In genomic region chrX:292900-293897, GRCh38 we compare ENCODE assay signal across 23 cellular contexts. TPM values are rescaled to one million over a fixed set of nuclear protein-coding genes. Genes with fewer than 3 reads are reported as not detected.
A peak's percentile ranks its signal among the peaks of the same experiment; 100 is the strongest.
DNase-seq lines count a peak whose midpoint lies in the region; ATAC-seq and TF ChIP-seq lines count a peak whose summit lies in the region.
"Had no signal": no experiment of that assay in that cellular context is flagged by ENCODE, and none has a peak within 500 bp of the region (broad histone marks: within the 10 kb centered on the region; RNA-seq: fewer than 3 reads in every experiment).

No MANE protein-coding gene starts in this region.

- RAD21 ChIA-PET in HCT116 (lab: Charles Lee; ENCODE audit: low non-redundant PET in 1 of 2, low total read pairs in 2 of 2, uncharacterized antibody in 2 of 2, unreplicated experiment in 2 of 2): no interaction called here

- peaks cover 56% of the 10 kb centered on the region for H3K36me3 Mint-ChIP-seq in activated CD4-positive, alpha-beta T cell treated with anti-CD3 and anti-CD28 coated beads for 36 hours (ENCODE audit: low read depth)
- H3K36me3 Mint-ChIP-seq: natural killer cell had no signal

- H2AFZ ChIP-seq in HCT116 (ENCODE audit: low read depth, low read length, poor library complexity, severe bottlenecking): no peak overlapping the region

- CTCF ChIA-PET in activated CD4-positive, alpha-beta T cell treated with anti-CD3 and anti-CD28 coated beads for 36 hours (lab: Charles Lee): no interaction called here
- CTCF ChIA-PET in HCT116 (lab: Charles Lee): no interaction called here

- peak; percentile 4 for DNase-seq in activated CD4-positive, alpha-beta T cell treated with anti-CD3 and anti-CD28 coated beads for 36 hours
- no peak for DNase-seq in activated CD4-positive, alpha-beta T cell treated with anti-CD3 and anti-CD28 coated beads, Interleukin-2, amount 50 U/mL, for 1 hour
- DNase-seq in HCT116 (ENCODE audit: low read depth, low spot score) (no peak), epidermal melanocyte (ENCODE audit: insufficient read length, low spot score) (peak; percentile 13), sciatic nerve (ENCODE audit: low spot score) (peak; percentile 49), KBM-7 (no peak), SW480 (ENCODE audit: low spot score) (no peak)
- DNase-seq: activated naive CD8-positive, alpha-beta T cell treated with anti-CD3 and anti-CD28 coated beads for 36 hours; central memory CD4-positive, alpha-beta T cell; HFFc6; MG63; midbrain; natural killer cell; NCI-H1417; NCI-H2081 treated with DMSO at 0.1 percent for 48 hours; NCI-H774; stimulated activated CD4-positive, alpha-beta T cell treated with anti-CD3 and anti-CD28 coated beads, Interleukin-4, amount 100 ng/mL, for 4 hours; stimulated activated naive CD4-positive, alpha-beta T cell treated with Interleukin-2 at 50 U/mL for 16 hours; T1000 had no signal

- no peak for TF ChIP-seq CTCF in HCT116 (IDR thresholded peaks at IDR 0.05 in 2 of 3, conservative IDR thresholded peaks at IDR 0.05 in 1 of 3; ENCODE audit: borderline replicate concordance in 1 of 3, insufficient read depth in 1 of 3, low read depth in 2 of 3, low read length in 2 of 3)

- no peak for ATAC-seq in activated CD4-positive, alpha-beta T cell treated with anti-CD3 and anti-CD28 coated beads for 36 hours
- ATAC-seq in HCT116: no peak
- no peak for ATAC-seq in sciatic nerve
- ATAC-seq in HG03457 (IDR thresholded peaks at IDR 0.05; ENCODE audit: unreplicated experiment): no peak
- ATAC-seq: left cardiac atrium, natural killer cell had no signal

- no peaks in the 10 kb centered on the region for H3K9me3 Mint-ChIP-seq in activated CD4-positive, alpha-beta T cell treated with anti-CD3 and anti-CD28 coated beads for 36 hours (ENCODE audit: low read depth)
- H3K9me3 Mint-ChIP-seq: activated naive CD8-positive, alpha-beta T cell treated with anti-CD3 and anti-CD28 coated beads for 36 hours; HFFc6; natural killer cell had no signal

- H3K4me3 Mint-ChIP-seq in activated CD4-positive, alpha-beta T cell treated with anti-CD3 and anti-CD28 coated beads for 36 hours: no peak overlapping the region
- H3K4me3 Mint-ChIP-seq: activated naive CD8-positive, alpha-beta T cell treated with anti-CD3 and anti-CD28 coated beads for 36 hours; HFFc6; natural killer cell had no signal

- no peak overlapping the region for H3K4me3 ChIP-seq in HCT116 (replicated peaks in 1 of 2; ENCODE audit: low read depth in 1 of 2, low read length in 2 of 2)
- H3K4me3 ChIP-seq: MG63, tibial artery had no signal

- TSS peak; percentile 48 for BruUV-seq in HCT116 (replicated peaks; lab: Mats Ljungman, UMichigan)

- H3K9me2 ChIP-seq in HCT116 (ENCODE audit: insufficient read depth): no peaks in the 10 kb centered on the region

- no peak overlapping the region for H3K9ac ChIP-seq in HCT116 (ENCODE audit: low read length)

- H3K4me2 ChIP-seq in HCT116 (ENCODE audit: low read length): no peak overlapping the region

- no peak for TF ChIP-seq RAD21 in HCT116 (IDR thresholded peaks at IDR 0.05; ENCODE audit: low read depth)

- TF ChIP-seq POLR2A in HCT116 (IDR thresholded peaks at IDR 0.05; ENCODE audit: borderline replicate concordance, extremely low read depth, insufficient read depth, insufficient read length): no peak

- H3K27me3 ChIP-seq in HCT116 (ENCODE audit: insufficient read depth, low read length): no peaks in the 10 kb centered on the region
- H3K27me3 ChIP-seq: MG63, tibial artery had no signal

- H3K27ac ChIP-seq in HCT116 (ENCODE audit: low read depth, low read length): no peak overlapping the region
- H3K27ac ChIP-seq: 22Rv1, tibial artery had no signal

- H3K27ac Mint-ChIP-seq in activated CD4-positive, alpha-beta T cell treated with anti-CD3 and anti-CD28 coated beads for 36 hours: no peak overlapping the region
- H3K27ac Mint-ChIP-seq: activated naive CD8-positive, alpha-beta T cell treated with anti-CD3 and anti-CD28 coated beads for 36 hours; HFFc6; natural killer cell had no signal

- no peaks in the 10 kb centered on the region for H3K4me1 Mint-ChIP-seq in activated CD4-positive, alpha-beta T cell treated with anti-CD3 and anti-CD28 coated beads for 36 hours
- H3K4me1 Mint-ChIP-seq: activated naive CD8-positive, alpha-beta T cell treated with anti-CD3 and anti-CD28 coated beads for 36 hours; natural killer cell had no signal

- no peaks in the 10 kb centered on the region for H3K4me1 ChIP-seq in HCT116 (ENCODE audit: control insufficient read depth in 1 of 2, insufficient read depth in 2 of 2, low read length in 2 of 2)
- H3K4me1 ChIP-seq: tibial artery had no signal

- peaks cover 0 to 7% of the 10 kb centered on the region in 2 experiments; a peak in 2 of 4 replicates for H3K36me3 ChIP-seq in HCT116 (ENCODE audit: control insufficient read depth in 1 of 2, insufficient read depth in 2 of 2, low read length in 2 of 2)

- no peaks in the 10 kb centered on the region for H4K20me1 ChIP-seq in HCT116 (ENCODE audit: insufficient read depth)

- intact Hi-C loops in activated CD4-positive, alpha-beta T cell treated with anti-CD3 and anti-CD28 coated beads for 36 hours (cut with DNase I, micrococcal nuclease): no loop called here
- intact Hi-C loops in HCT116 (cut with micrococcal nuclease) (no loop called here), sciatic nerve (cut with DNase I) (no loop called here)

- no peaks in the 10 kb centered on the region for H3K27me3 Mint-ChIP-seq in activated CD4-positive, alpha-beta T cell treated with anti-CD3 and anti-CD28 coated beads for 36 hours
- H3K27me3 Mint-ChIP-seq: activated naive CD8-positive, alpha-beta T cell treated with anti-CD3 and anti-CD28 coated beads for 36 hours had no signal

- no peaks in the 10 kb centered on the region for H3K9me3 ChIP-seq in HCT116 (ENCODE audit: control insufficient read depth in 1 of 2, insufficient read depth in 1 of 2, low read depth in 1 of 2, low read length in 2 of 2)
- H3K9me3 ChIP-seq: MG63, tibial artery had no signal

- in situ Hi-C loops in KBM-7 (cut with MboI; ENCODE audit: low pct_unique_long_range_greater_than_20kb, low sequenced_read_pairs): no loop called here

- H3K79me2 ChIP-seq in HCT116 (ENCODE audit: insufficient read depth, low read length): no peaks in the 10 kb centered on the region

- POLR2A ChIA-PET in activated CD4-positive, alpha-beta T cell treated with anti-CD3 and anti-CD28 coated beads for 36 hours (lab: Charles Lee): no interaction called here
- POLR2A ChIA-PET in HCT116 (lab: Charles Lee): no interaction called here

TF ChIP-seq in HCT116, 20 proteins besides CTCF, POLR2A, EP300 and RAD21:
- TF ChIP-seq, protein P1, sequence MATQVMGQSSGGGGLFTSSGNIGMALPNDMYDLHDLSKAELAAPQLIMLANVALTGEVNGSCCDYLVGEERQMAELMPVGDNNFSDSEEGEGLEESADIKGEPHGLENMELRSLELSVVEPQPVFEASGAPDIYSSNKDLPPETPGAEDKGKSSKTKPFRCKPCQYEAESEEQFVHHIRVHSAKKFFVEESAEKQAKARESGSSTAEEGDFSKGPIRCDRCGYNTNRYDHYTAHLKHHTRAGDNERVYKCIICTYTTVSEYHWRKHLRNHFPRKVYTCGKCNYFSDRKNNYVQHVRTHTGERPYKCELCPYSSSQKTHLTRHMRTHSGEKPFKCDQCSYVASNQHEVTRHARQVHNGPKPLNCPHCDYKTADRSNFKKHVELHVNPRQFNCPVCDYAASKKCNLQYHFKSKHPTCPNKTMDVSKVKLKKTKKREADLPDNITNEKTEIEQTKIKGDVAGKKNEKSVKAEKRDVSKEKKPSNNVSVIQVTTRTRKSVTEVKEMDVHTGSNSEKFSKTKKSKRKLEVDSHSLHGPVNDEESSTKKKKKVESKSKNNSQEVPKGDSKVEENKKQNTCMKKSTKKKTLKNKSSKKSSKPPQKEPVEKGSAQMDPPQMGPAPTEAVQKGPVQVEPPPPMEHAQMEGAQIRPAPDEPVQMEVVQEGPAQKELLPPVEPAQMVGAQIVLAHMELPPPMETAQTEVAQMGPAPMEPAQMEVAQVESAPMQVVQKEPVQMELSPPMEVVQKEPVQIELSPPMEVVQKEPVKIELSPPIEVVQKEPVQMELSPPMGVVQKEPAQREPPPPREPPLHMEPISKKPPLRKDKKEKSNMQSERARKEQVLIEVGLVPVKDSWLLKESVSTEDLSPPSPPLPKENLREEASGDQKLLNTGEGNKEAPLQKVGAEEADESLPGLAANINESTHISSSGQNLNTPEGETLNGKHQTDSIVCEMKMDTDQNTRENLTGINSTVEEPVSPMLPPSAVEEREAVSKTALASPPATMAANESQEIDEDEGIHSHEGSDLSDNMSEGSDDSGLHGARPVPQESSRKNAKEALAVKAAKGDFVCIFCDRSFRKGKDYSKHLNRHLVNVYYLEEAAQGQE (IDR thresholded peaks at IDR 0.05; ENCODE audit: low read depth): no peak
- TF ChIP-seq SRF (IDR thresholded peaks at IDR 0.05; ENCODE audit: low read depth) (no peak), JUND (IDR thresholded peaks at IDR 0.05) (no peak), TCF7L2 (IDR thresholded peaks at IDR 0.05; ENCODE audit: borderline replicate concordance, extremely low read depth, insufficient read depth, insufficient read length) (no peak), ZFX (IDR thresholded peaks at IDR 0.05) (no peak), MAX (IDR thresholded peaks at IDR 0.05) (no peak), SIN3A (IDR thresholded peaks at IDR 0.05; ENCODE audit: low read depth) (no peak), SP1 (IDR thresholded peaks at IDR 0.05; ENCODE audit: low read depth) (no peak), CBX3 (IDR thresholded peaks at IDR 0.05; ENCODE audit: low read depth) (no peak), CEBPB (IDR thresholded peaks at IDR 0.05; ENCODE audit: low read depth) (no peak), ELF1 (IDR thresholded peaks at IDR 0.05; ENCODE audit: borderline replicate concordance, low read depth) (no peak)
- TF ChIP-seq, protein P2, sequence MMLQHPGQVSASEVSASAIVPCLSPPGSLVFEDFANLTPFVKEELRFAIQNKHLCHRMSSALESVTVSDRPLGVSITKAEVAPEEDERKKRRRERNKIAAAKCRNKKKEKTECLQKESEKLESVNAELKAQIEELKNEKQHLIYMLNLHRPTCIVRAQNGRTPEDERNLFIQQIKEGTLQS (IDR thresholded peaks at IDR 0.05): no peak

RNA-seq across cellular contexts. Expression of gene PLCXD1, which starts 12.0 kb away (rescaled TPM):
- 100 to 1,000 TPM in 1 of 2 experiments, 10 to 100 TPM in 1; 92.8 to 127 TPM for total RNA-seq in activated CD4-positive, alpha-beta T cell treated with anti-CD3 and anti-CD28 coated beads for 36 hours
- total RNA-seq in HCT116 (2021; ENCODE audit: unreplicated experiment) (26.3 TPM), sciatic nerve (11.0 TPM)
- polyA plus RNA-seq in HCT116 (2012): 18.3 and 20.1 TPM in 2 replicates

RNA-seq across cellular contexts. Expression of gene GTPBP6, which starts 25.4 kb away (rescaled TPM):
- total RNA-seq in activated CD4-positive, alpha-beta T cell treated with anti-CD3 and anti-CD28 coated beads for 36 hours: 10 to 100 TPM; 54.5 to 60.2 TPM
- total RNA-seq in HCT116 (2021; ENCODE audit: unreplicated experiment) (41.6 TPM), sciatic nerve (43.1 TPM)
- polyA plus RNA-seq in HCT116 (2012): 32.2 and 36.5 TPM in 2 replicates

Comparison
In these comparisons a context has a peak if more than half of its experiments do, and no peak if none do; other contexts are left out.
1. DNase-seq: peak in activated CD4-positive, alpha-beta T cell treated with anti-CD3 and anti-CD28 coated beads for 36 hours (single experiment), epidermal melanocyte (single experiment) and sciatic nerve (single experiment); none in activated CD4-positive, alpha-beta T cell treated with anti-CD3 and anti-CD28 coated beads, Interleukin-2, amount 50 U/mL, for 1 hour (single experiment), HCT116 (single experiment), KBM-7 (single experiment) and SW480 (single experiment).